Comparison of ENCODE assay signal across 1 cellular context in the genomic region with DNA sequence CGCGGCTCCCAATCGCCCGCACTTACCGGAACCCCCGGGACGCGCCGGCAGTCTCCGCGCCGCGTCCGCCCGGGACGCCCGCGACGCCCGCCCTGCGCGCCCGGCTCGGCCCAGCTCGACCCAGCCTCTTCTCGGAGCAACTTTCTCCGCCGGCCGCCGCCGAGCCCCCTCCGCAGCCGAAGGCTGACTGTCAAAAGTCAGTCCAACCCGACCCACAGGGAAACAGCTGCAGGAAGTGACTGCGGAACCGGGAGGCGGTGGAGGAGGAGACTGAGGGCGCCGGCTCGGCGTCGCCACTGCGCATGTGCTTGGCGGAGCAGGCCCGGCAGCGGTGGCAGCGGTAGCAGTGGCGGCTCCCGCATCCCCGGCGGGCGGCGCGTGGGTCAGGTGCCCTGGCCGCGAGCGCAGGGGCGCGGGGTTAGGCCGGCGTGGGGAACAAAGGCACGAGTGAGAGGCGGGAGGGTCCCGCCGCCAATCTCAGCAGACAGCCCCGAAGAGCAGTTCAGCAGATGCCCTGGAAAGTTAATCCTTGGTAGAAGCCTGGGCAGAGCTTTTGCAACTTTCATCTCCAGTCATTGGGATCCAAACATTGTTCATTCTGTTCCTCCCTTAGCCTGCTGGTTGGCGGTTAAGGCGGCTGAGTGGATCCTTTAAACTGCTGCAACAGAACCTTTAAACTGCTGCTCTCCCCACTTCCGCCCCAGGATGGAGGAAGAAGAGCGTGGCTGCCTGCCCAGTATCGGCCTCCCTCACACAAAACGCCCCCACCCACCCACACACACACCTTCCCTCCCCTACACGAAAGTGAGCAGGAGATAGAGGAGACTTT.
TF ChIP-seq lines count a peak whose summit lies in the region.

A gene with protein sequence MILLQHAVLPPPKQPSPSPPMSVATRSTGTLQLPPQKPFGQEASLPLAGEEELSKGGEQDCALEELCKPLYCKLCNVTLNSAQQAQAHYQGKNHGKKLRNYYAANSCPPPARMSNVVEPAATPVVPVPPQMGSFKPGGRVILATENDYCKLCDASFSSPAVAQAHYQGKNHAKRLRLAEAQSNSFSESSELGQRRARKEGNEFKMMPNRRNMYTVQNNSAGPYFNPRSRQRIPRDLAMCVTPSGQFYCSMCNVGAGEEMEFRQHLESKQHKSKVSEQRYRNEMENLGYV (minus strand): TSS at position 241 of the 829 bp plus-strand sequence. CDS start 4,057 bp downstream, outside the sequence.

TF ChIP-seq in HepG2, 621 proteins besides CTCF, POLR2A, EP300 and RAD21 (continued from another document and continues in another):
- TF ChIP-seq, protein P1, sequence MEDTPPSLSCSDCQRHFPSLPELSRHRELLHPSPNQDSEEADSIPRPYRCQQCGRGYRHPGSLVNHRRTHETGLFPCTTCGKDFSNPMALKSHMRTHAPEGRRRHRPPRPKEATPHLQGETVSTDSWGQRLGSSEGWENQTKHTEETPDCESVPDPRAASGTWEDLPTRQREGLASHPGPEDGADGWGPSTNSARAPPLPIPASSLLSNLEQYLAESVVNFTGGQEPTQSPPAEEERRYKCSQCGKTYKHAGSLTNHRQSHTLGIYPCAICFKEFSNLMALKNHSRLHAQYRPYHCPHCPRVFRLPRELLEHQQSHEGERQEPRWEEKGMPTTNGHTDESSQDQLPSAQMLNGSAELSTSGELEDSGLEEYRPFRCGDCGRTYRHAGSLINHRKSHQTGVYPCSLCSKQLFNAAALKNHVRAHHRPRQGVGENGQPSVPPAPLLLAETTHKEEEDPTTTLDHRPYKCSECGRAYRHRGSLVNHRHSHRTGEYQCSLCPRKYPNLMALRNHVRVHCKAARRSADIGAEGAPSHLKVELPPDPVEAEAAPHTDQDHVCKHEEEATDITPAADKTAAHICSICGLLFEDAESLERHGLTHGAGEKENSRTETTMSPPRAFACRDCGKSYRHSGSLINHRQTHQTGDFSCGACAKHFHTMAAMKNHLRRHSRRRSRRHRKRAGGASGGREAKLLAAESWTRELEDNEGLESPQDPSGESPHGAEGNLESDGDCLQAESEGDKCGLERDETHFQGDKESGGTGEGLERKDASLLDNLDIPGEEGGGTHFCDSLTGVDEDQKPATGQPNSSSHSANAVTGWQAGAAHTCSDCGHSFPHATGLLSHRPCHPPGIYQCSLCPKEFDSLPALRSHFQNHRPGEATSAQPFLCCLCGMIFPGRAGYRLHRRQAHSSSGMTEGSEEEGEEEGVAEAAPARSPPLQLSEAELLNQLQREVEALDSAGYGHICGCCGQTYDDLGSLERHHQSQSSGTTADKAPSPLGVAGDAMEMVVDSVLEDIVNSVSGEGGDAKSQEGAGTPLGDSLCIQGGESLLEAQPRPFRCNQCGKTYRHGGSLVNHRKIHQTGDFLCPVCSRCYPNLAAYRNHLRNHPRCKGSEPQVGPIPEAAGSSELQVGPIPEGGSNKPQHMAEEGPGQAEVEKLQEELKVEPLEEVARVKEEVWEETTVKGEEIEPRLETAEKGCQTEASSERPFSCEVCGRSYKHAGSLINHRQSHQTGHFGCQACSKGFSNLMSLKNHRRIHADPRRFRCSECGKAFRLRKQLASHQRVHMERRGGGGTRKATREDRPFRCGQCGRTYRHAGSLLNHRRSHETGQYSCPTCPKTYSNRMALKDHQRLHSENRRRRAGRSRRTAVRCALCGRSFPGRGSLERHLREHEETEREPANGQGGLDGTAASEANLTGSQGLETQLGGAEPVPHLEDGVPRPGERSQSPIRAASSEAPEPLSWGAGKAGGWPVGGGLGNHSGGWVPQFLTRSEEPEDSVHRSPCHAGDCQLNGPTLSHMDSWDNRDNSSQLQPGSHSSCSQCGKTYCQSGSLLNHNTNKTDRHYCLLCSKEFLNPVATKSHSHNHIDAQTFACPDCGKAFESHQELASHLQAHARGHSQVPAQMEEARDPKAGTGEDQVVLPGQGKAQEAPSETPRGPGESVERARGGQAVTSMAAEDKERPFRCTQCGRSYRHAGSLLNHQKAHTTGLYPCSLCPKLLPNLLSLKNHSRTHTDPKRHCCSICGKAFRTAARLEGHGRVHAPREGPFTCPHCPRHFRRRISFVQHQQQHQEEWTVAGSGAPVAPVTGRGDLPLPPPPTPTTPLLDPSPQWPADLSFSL (CRISPR knock-in tag; IDR thresholded peaks at IDR 0.05), result no peak
- TF ChIP-seq, protein P2, sequence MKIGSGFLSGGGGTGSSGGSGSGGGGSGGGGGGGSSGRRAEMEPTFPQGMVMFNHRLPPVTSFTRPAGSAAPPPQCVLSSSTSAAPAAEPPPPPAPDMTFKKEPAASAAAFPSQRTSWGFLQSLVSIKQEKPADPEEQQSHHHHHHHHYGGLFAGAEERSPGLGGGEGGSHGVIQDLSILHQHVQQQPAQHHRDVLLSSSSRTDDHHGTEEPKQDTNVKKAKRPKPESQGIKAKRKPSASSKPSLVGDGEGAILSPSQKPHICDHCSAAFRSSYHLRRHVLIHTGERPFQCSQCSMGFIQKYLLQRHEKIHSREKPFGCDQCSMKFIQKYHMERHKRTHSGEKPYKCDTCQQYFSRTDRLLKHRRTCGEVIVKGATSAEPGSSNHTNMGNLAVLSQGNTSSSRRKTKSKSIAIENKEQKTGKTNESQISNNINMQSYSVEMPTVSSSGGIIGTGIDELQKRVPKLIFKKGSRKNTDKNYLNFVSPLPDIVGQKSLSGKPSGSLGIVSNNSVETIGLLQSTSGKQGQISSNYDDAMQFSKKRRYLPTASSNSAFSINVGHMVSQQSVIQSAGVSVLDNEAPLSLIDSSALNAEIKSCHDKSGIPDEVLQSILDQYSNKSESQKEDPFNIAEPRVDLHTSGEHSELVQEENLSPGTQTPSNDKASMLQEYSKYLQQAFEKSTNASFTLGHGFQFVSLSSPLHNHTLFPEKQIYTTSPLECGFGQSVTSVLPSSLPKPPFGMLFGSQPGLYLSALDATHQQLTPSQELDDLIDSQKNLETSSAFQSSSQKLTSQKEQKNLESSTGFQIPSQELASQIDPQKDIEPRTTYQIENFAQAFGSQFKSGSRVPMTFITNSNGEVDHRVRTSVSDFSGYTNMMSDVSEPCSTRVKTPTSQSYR (CRISPR knock-in tag; IDR thresholded peaks at IDR 0.05; ENCODE audit: borderline replicate concordance), result no peak
- TF ChIP-seq NFYC (CRISPR knock-in tag; IDR thresholded peaks at IDR 0.05) (no peak), SRSF1 (optimal IDR thresholded peaks at IDR 0.05; ENCODE audit: low read depth, low read length) (no peak), KDM4B (CRISPR knock-in tag; IDR thresholded peaks at IDR 0.05) (no peak), ATF1 (CRISPR knock-in tag; IDR thresholded peaks at IDR 0.05) (no peak), LCORL (IDR thresholded peaks at IDR 0.05) (no peak), LCORL (CRISPR knock-in tag; IDR thresholded peaks at IDR 0.05) (no peak; the same call in 1 of the 2 replicates), ZNF33A (CRISPR knock-in tag; IDR thresholded peaks at IDR 0.05; ENCODE audit: borderline replicate concordance) (no peak), ZNF496 (CRISPR knock-in tag; IDR thresholded peaks at IDR 0.05; ENCODE audit: insufficient replicate concordance) (no peak), IRF2 (CRISPR knock-in tag; IDR thresholded peaks at IDR 0.05) (no peak), HOXA7 (CRISPR knock-in tag; IDR thresholded peaks at IDR 0.05) (no peak), ZBTB7B (CRISPR knock-in tag; IDR thresholded peaks at IDR 0.05) (no peak)
- TF ChIP-seq, protein P3, sequence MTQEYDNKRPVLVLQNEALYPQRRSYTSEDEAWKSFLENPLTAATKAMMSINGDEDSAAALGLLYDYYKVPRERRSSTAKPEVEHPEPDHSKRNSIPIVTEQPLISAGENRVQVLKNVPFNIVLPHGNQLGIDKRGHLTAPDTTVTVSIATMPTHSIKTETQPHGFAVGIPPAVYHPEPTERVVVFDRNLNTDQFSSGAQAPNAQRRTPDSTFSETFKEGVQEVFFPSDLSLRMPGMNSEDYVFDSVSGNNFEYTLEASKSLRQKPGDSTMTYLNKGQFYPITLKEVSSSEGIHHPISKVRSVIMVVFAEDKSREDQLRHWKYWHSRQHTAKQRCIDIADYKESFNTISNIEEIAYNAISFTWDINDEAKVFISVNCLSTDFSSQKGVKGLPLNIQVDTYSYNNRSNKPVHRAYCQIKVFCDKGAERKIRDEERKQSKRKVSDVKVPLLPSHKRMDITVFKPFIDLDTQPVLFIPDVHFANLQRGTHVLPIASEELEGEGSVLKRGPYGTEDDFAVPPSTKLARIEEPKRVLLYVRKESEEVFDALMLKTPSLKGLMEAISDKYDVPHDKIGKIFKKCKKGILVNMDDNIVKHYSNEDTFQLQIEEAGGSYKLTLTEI (CRISPR knock-in tag; conservative IDR thresholded peaks at IDR 0.05), result no peak
- TF ChIP-seq, protein P4, sequence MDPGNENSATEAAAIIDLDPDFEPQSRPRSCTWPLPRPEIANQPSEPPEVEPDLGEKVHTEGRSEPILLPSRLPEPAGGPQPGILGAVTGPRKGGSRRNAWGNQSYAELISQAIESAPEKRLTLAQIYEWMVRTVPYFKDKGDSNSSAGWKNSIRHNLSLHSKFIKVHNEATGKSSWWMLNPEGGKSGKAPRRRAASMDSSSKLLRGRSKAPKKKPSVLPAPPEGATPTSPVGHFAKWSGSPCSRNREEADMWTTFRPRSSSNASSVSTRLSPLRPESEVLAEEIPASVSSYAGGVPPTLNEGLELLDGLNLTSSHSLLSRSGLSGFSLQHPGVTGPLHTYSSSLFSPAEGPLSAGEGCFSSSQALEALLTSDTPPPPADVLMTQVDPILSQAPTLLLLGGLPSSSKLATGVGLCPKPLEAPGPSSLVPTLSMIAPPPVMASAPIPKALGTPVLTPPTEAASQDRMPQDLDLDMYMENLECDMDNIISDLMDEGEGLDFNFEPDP (CRISPR knock-in tag; conservative IDR thresholded peaks at IDR 0.05), result no peak
- TF ChIP-seq, protein P5, sequence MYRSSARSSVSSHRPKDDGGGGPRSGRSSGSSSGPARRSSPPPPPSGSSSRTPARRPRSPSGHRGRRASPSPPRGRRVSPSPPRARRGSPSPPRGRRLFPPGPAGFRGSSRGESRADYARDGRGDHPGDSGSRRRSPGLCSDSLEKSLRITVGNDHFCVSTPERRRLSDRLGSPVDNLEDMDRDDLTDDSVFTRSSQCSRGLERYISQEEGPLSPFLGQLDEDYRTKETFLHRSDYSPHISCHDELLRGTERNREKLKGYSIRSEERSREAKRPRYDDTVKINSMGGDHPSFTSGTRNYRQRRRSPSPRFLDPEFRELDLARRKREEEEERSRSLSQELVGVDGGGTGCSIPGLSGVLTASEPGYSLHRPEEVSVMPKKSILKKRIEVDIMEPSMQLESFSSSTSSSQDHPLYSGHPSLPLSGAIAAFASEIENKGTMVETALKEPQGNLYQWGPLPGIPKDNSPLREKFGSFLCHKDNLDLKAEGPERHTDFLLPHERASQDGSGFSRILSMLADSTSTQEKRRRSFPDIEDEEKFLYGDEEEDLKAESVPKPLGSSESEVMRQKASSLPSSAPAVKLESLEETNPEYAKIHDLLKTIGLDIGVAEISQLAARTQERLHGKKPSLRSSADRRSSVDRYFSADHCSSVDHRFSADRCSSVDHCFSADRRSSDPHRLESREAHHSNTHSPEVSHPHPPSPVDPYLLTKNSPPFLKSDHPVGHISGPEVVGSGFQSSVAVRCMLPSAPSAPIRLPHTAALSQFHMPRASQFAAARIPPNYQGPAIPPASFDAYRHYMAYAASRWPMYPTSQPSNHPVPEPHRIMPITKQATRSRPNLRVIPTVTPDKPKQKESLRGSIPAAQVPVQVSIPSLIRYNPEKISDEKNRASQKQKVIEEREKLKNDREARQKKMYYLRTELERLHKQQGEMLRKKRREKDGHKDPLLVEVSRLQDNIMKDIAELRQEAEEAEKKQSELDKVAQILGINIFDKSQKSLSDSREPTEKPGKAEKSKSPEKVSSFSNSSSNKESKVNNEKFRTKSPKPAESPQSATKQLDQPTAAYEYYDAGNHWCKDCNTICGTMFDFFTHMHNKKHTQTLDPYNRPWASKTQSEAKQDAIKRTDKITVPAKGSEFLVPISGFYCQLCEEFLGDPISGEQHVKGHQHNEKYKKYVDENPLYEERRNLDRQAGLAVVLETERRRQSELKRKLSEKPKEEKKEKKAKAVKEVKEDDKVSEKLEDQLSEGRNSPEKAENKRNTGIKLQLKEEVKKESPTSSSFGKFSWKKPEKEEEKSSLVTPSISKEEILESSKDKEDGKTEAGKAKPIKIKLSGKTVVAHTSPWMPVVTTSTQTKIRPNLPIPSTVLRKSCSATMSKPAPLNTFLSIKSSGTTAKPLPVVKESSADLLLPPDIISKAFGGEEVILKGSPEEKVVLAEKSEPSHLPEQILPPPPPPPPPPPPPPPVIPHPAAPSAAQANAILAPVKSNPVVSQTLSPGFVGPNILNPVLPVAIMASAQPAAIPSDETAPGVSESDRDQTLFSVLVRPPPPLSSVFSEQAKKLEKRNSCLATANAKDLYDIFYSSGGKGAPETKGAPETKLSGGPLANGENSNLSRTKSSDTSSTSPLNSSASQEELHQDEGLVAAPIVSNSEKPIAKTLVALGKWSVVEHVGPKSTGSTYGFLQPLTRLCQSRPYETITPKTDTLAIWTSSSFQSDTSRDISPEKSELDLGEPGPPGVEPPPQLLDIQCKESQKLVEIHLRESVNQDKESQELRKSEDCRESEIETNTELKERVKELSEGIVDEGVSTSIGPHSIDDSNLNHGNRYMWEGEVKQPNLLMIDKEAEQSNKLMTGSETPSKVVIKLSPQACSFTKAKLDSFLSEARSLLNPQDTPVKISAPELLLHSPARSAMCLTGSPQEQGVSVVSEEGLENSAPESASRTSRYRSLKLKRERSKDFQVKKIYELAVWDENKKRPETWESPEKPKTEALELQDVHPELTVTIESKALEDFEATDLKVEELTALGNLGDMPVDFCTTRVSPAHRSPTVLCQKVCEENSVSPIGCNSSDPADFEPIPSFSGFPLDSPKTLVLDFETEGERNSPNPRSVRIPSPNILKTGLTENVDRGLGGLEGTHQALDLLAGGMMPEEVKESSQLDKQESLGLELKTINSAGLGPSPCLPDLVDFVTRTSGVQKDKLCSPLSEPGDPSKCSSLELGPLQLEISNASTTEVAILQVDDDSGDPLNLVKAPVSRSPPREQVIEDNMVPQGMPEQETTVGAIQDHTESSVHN (CRISPR knock-in tag; IDR thresholded peaks at IDR 0.05), result no peak
- TF ChIP-seq, protein P6, sequence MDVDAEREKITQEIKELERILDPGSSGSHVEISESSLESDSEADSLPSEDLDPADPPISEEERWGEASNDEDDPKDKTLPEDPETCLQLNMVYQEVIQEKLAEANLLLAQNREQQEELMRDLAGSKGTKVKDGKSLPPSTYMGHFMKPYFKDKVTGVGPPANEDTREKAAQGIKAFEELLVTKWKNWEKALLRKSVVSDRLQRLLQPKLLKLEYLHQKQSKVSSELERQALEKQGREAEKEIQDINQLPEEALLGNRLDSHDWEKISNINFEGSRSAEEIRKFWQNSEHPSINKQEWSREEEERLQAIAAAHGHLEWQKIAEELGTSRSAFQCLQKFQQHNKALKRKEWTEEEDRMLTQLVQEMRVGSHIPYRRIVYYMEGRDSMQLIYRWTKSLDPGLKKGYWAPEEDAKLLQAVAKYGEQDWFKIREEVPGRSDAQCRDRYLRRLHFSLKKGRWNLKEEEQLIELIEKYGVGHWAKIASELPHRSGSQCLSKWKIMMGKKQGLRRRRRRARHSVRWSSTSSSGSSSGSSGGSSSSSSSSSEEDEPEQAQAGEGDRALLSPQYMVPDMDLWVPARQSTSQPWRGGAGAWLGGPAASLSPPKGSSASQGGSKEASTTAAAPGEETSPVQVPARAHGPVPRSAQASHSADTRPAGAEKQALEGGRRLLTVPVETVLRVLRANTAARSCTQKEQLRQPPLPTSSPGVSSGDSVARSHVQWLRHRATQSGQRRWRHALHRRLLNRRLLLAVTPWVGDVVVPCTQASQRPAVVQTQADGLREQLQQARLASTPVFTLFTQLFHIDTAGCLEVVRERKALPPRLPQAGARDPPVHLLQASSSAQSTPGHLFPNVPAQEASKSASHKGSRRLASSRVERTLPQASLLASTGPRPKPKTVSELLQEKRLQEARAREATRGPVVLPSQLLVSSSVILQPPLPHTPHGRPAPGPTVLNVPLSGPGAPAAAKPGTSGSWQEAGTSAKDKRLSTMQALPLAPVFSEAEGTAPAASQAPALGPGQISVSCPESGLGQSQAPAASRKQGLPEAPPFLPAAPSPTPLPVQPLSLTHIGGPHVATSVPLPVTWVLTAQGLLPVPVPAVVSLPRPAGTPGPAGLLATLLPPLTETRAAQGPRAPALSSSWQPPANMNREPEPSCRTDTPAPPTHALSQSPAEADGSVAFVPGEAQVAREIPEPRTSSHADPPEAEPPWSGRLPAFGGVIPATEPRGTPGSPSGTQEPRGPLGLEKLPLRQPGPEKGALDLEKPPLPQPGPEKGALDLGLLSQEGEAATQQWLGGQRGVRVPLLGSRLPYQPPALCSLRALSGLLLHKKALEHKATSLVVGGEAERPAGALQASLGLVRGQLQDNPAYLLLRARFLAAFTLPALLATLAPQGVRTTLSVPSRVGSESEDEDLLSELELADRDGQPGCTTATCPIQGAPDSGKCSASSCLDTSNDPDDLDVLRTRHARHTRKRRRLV (CRISPR knock-in tag; IDR thresholded peaks at IDR 0.05), result no peak
